9 cellular contexts compared by ENCODE assay signal in genomic region chr2:212953170-212953920, GRCh38.
DNase-seq lines count a peak whose midpoint lies in the region; ATAC-seq lines count a peak whose summit lies in the region.
"Had no signal": no experiment of that assay in that cellular context is flagged by ENCODE, and none has a peak within 500 bp of the region (broad histone marks: within the 10 kb centered on the region; RNA-seq: fewer than 3 reads in every experiment).

No MANE protein-coding gene starts in this region.

- ATAC-seq in GM18907 (IDR thresholded peaks at IDR 0.05; ENCODE audit: unreplicated experiment): peak; percentile 96
- peak; percentile 91 for ATAC-seq in GM21528 (IDR thresholded peaks at IDR 0.05; ENCODE audit: low FRiP score, unreplicated experiment)
- ATAC-seq in HG03135 (IDR thresholded peaks at IDR 0.05; ENCODE audit: unreplicated experiment): peak; percentile 91
- no peak for ATAC-seq in natural killer cell treated with Interleukin-12 subunit alpha and Interleukin-12 subunit beta and Interleukin-15 and Interleukin-18, amount 100 ng/mL, for 72 hours

- H3K27me3 Mint-ChIP-seq in natural killer cell treated with Interleukin-12 subunit alpha and Interleukin-12 subunit beta and Interleukin-15 and Interleukin-18, amount 100 ng/mL, for 72 hours: no peaks in the 10 kb centered on the region

- no peak for DNase-seq in natural killer cell treated with Interleukin-12 subunit alpha and Interleukin-12 subunit beta and Interleukin-15 and Interleukin-18, amount 100 ng/mL, for 72 hours (ENCODE audit: low spot score)
- DNase-seq in activated CD4-positive, CD25-positive, alpha-beta regulatory T cell treated with anti-CD3 and anti-CD28 coated beads, Interleukin-2, amount 50 U/mL, for 72 hours: no peak
- no peak for DNase-seq in activated effector memory CD4-positive, alpha-beta T cell treated with Interleukin-2 at 50 U/mL for 16 hours
- DNase-seq in AG08396 (ENCODE audit: low spot score): no peak
- DNase-seq: NK-92 treated with Interleukin-12 subunit alpha and Interleukin-12 subunit beta, amount 100 ng/mL, for 24 hours; occipital lobe had no signal

- H3K27ac Mint-ChIP-seq in natural killer cell treated with Interleukin-12 subunit alpha and Interleukin-12 subunit beta and Interleukin-15 and Interleukin-18, amount 100 ng/mL, for 72 hours: peak overlapping the region; percentile 17 to 56

- peaks cover 7% of the 10 kb centered on the region for H3K9me3 Mint-ChIP-seq in natural killer cell treated with Interleukin-12 subunit alpha and Interleukin-12 subunit beta and Interleukin-15 and Interleukin-18, amount 100 ng/mL, for 72 hours

- H3K4me3 Mint-ChIP-seq in natural killer cell treated with Interleukin-12 subunit alpha and Interleukin-12 subunit beta and Interleukin-15 and Interleukin-18, amount 100 ng/mL, for 72 hours: peak overlapping the region; percentile 48

- peaks cover 48 to 49% of the 10 kb centered on the region in 2 donors for H3K4me1 Mint-ChIP-seq in natural killer cell treated with Interleukin-12 subunit alpha and Interleukin-12 subunit beta and Interleukin-15 and Interleukin-18, amount 100 ng/mL, for 72 hours (ENCODE audit: low read depth in 2 of 2)

- peaks cover 34% of the 10 kb centered on the region for H3K36me3 Mint-ChIP-seq in natural killer cell treated with Interleukin-12 subunit alpha and Interleukin-12 subunit beta and Interleukin-15 and Interleukin-18, amount 100 ng/mL, for 72 hours

Comparison
In these comparisons a context has a peak if more than half of its experiments do, and no peak if none do; other contexts are left out.
1. ATAC-seq: peak in GM18907 (single experiment), GM21528 (single experiment) and HG03135 (single experiment); none in natural killer cell treated with Interleukin-12 subunit alpha and Interleukin-12 subunit beta and Interleukin-15 and Interleukin-18, amount 100 ng/mL, for 72 hours (0 of 2).